ENCODE assay signal across 16 cellular contexts in the genomic region with DNA sequence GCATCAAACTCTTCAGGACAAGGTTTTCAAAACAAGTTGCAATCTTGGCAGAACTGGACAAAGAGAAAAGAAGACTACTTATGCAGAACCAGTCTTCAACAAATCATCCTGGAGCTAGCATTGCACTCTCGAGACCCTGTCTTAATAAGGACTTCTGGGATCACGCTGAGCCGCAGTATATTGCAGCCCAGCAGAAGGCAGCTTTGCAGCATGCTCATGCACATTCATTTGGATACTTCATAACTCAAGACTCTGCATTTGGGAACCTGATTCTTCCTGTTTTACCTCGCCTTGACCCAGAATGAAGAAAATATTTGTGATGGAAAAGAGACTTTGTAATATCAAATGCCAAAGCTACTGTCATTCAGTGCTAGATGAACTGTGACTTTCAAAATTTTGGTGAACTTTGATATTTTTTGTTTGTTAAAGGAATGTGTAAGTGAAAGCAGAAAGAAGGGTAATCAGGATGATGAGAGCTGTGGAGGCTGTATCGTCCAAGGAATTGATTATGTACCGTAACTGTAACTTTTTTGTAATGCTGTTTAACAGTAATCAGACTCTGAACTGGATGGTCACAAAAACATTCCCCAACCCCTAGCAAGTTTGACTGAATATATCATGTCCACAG. TPM values are rescaled to one million over a fixed set of nuclear protein-coding genes. Genes with fewer than 3 reads are reported as not detected.
DNase-seq lines count a peak whose midpoint lies in the region; ATAC-seq and TF ChIP-seq lines count a peak whose summit lies in the region.
"Had no signal": no experiment of that assay in that cellular context is flagged by ENCODE, and none has a peak within 500 bp of the region (broad histone marks: within the 10 kb centered on the region; RNA-seq: fewer than 3 reads in every experiment).

No MANE protein-coding gene starts in this region.

- BruUV-seq in HCT116 (replicated peaks; lab: Mats Ljungman, UMichigan): no TSS peak

- CTCF ChIA-PET in HCT116 (lab: Charles Lee): no interaction called here

- H3K9ac ChIP-seq in HCT116 (ENCODE audit: low read length): no peak overlapping the region

- RAD21 ChIA-PET in HCT116 (lab: Charles Lee; ENCODE audit: low non-redundant PET in 1 of 2, low total read pairs in 2 of 2, uncharacterized antibody in 2 of 2, unreplicated experiment in 2 of 2): no interaction called here

- no peaks in the 10 kb centered on the region; a peak in 2 of 4 replicates for H3K36me3 ChIP-seq in HCT116 (ENCODE audit: control insufficient read depth in 1 of 2, insufficient read depth in 2 of 2, low read length in 2 of 2)

- TF ChIP-seq CTCF in AG09309 (IDR thresholded peaks at IDR 0.05; ENCODE audit: control insufficient read depth, insufficient read depth, low read depth, low read length, missing control alignments) (peak; percentile 31), HCT116 (IDR thresholded peaks at IDR 0.05 in 2 of 3, conservative IDR thresholded peaks at IDR 0.05 in 1 of 3; ENCODE audit: borderline replicate concordance in 1 of 3, insufficient read depth in 1 of 3, low read depth in 2 of 3, low read length in 2 of 3) (no peak), astrocyte of the spinal cord (IDR thresholded peaks at IDR 0.05; ENCODE audit: low read depth, low read length) (peak; percentile 26), foreskin keratinocyte (conservative IDR thresholded peaks at IDR 0.05) (peak; percentile 25)

- no peak overlapping the region for H3K27ac ChIP-seq in HCT116 (ENCODE audit: low read depth, low read length)
- H3K27ac ChIP-seq in foreskin keratinocyte: no peak overlapping the region

- ATAC-seq in HCT116: no peak
- no peak for ATAC-seq in foreskin keratinocyte
- no peak for ATAC-seq in stimulated activated naive CD8-positive, alpha-beta T cell treated with anti-CD3 and anti-CD28 coated beads, Interleukin-15, Interleukin-2, amounts not matched to agents 100 U/mL and 50 U/mL, for 24 hours
- ATAC-seq in HG03175 (IDR thresholded peaks at IDR 0.05; ENCODE audit: unreplicated experiment): no peak
- ATAC-seq: natural killer cell treated with Interleukin-12 subunit alpha and Interleukin-12 subunit beta and Interleukin-15 and Interleukin-18, amount 100 ng/mL, for 72 hours; right cardiac atrium had no signal

- intact Hi-C loops in HCT116 (cut with micrococcal nuclease): no loop called here

- no peaks in the 10 kb centered on the region for H3K79me2 ChIP-seq in HCT116 (ENCODE audit: insufficient read depth, low read length)

- no peaks in the 10 kb centered on the region for H4K20me1 ChIP-seq in HCT116 (ENCODE audit: insufficient read depth)

- DNase-seq in AG09309 (ENCODE audit: low read depth): no peak
- DNase-seq in HCT116 (ENCODE audit: low read depth, low spot score): no peak
- DNase-seq in astrocyte of the spinal cord (ENCODE audit: low read depth, low spot score): peak; percentile 17
- DNase-seq in foreskin keratinocyte: no peak
- DNase-seq in NK-92 treated with Interleukin-12 subunit alpha and Interleukin-12 subunit beta, amount 100 ng/mL, for 24 hours (lab: John Stamatoyannopoulos, UW): no peak
- no peak for DNase-seq in stimulated activated naive CD8-positive, alpha-beta T cell treated with anti-CD3 and anti-CD28 coated beads, Interleukin-15, Interleukin-2, amounts not matched to agents 100 U/mL and 50 U/mL, for 24 hours
- no peak for DNase-seq in NCI-H524 (lab: John Stamatoyannopoulos, UW)
- DNase-seq: activated naive CD4-positive, alpha-beta T cell treated with anti-CD3 and anti-CD28 coated beads, Interleukin-2, amount 50 U/mL, for 16 hours; AML-193; DMS79 treated with DMSO at 0.1 percent for 48 hours; NCI-H1436; NCI-H774; right cardiac atrium; SIG-M5 had no signal

- TF ChIP-seq POLR2A in HCT116 (IDR thresholded peaks at IDR 0.05; ENCODE audit: borderline replicate concordance, extremely low read depth, insufficient read depth, insufficient read length): no peak

- 0 out of 2 replicates have a peak, but pooled peaks have one; percentile 4 for TF ChIP-seq RAD21 in HCT116 (IDR thresholded peaks at IDR 0.05; ENCODE audit: low read depth)

- POLR2A ChIA-PET in HCT116 (lab: Charles Lee): no interaction called here

- H2AFZ ChIP-seq in HCT116 (ENCODE audit: low read depth, low read length, poor library complexity, severe bottlenecking): no peak overlapping the region

- no peaks in the 10 kb centered on the region for H3K27me3 ChIP-seq in HCT116 (ENCODE audit: insufficient read depth, low read length)
- H3K27me3 ChIP-seq in foreskin keratinocyte: no peaks in the 10 kb centered on the region

- no peaks in the 10 kb centered on the region for H3K9me2 ChIP-seq in HCT116 (ENCODE audit: insufficient read depth)

- in situ Hi-C loops in astrocyte of the spinal cord (cut with HindIII; ENCODE audit: low sequenced_read_pairs): no loop called here

- H3K4me3 ChIP-seq in AG09309 (ENCODE audit: control insufficient read depth, low read depth, low read length): no peak overlapping the region
- H3K4me3 ChIP-seq in HCT116 (replicated peaks in 1 of 2; ENCODE audit: low read depth in 1 of 2, low read length in 2 of 2): no peak overlapping the region
- H3K4me3 ChIP-seq in astrocyte of the spinal cord (ENCODE audit: low read depth, low read length): no peak overlapping the region

- H3K4me2 ChIP-seq in HCT116 (ENCODE audit: low read length): no peak overlapping the region

- H3K9me3 ChIP-seq in HCT116 (ENCODE audit: control insufficient read depth in 1 of 2, insufficient read depth in 1 of 2, low read depth in 1 of 2, low read length in 2 of 2): no peaks in the 10 kb centered on the region

- H3K4me1 ChIP-seq in HCT116 (ENCODE audit: control insufficient read depth in 1 of 2, insufficient read depth in 2 of 2, low read length in 2 of 2): no peaks in the 10 kb centered on the region
- no peaks in the 10 kb centered on the region for H3K4me1 ChIP-seq in foreskin keratinocyte

TF ChIP-seq in HCT116, 20 proteins besides CTCF, POLR2A, EP300 and RAD21:
- no peak for TF ChIP-seq EZH2phosphoT487 (IDR thresholded peaks at IDR 0.05; ENCODE audit: borderline replicate concordance)
- no peak for TF ChIP-seq ZFX (IDR thresholded peaks at IDR 0.05)
- no peak for TF ChIP-seq SIN3A (IDR thresholded peaks at IDR 0.05; ENCODE audit: low read depth)
- no peak for TF ChIP-seq MAX (IDR thresholded peaks at IDR 0.05)
- no peak for TF ChIP-seq CEBPB (IDR thresholded peaks at IDR 0.05; ENCODE audit: low read depth)
- TF ChIP-seq FOSL1 (IDR thresholded peaks at IDR 0.05; ENCODE audit: low read depth): no peak
- no peak for TF ChIP-seq POLR2AphosphoS5 (IDR thresholded peaks at IDR 0.05; ENCODE audit: low read depth, low read length)
- TF ChIP-seq ZBTB33 (IDR thresholded peaks at IDR 0.05; ENCODE audit: extremely low read depth, insufficient replicate concordance, low read length): no peak
- TF ChIP-seq, protein P1, sequence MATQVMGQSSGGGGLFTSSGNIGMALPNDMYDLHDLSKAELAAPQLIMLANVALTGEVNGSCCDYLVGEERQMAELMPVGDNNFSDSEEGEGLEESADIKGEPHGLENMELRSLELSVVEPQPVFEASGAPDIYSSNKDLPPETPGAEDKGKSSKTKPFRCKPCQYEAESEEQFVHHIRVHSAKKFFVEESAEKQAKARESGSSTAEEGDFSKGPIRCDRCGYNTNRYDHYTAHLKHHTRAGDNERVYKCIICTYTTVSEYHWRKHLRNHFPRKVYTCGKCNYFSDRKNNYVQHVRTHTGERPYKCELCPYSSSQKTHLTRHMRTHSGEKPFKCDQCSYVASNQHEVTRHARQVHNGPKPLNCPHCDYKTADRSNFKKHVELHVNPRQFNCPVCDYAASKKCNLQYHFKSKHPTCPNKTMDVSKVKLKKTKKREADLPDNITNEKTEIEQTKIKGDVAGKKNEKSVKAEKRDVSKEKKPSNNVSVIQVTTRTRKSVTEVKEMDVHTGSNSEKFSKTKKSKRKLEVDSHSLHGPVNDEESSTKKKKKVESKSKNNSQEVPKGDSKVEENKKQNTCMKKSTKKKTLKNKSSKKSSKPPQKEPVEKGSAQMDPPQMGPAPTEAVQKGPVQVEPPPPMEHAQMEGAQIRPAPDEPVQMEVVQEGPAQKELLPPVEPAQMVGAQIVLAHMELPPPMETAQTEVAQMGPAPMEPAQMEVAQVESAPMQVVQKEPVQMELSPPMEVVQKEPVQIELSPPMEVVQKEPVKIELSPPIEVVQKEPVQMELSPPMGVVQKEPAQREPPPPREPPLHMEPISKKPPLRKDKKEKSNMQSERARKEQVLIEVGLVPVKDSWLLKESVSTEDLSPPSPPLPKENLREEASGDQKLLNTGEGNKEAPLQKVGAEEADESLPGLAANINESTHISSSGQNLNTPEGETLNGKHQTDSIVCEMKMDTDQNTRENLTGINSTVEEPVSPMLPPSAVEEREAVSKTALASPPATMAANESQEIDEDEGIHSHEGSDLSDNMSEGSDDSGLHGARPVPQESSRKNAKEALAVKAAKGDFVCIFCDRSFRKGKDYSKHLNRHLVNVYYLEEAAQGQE (IDR thresholded peaks at IDR 0.05; ENCODE audit: low read depth): no peak
- no peak for TF ChIP-seq JUND (IDR thresholded peaks at IDR 0.05)
- TF ChIP-seq EZH2 (IDR thresholded peaks at IDR 0.05): no peak
- no peak for TF ChIP-seq EGR1 (IDR thresholded peaks at IDR 0.05; ENCODE audit: low read depth)

RNA-seq across cellular contexts. Expression of gene HSPA4L, which starts 27.2 kb away (rescaled TPM):
- total RNA-seq in HCT116 (2021; ENCODE audit: unreplicated experiment): 18.6 TPM
- 4.8 and 6.5 TPM in 2 replicates for polyA plus RNA-seq in HCT116 (2012)
- total RNA-seq in foreskin keratinocyte: 9.8 and 13.3 TPM in 2 replicates
- polyA plus RNA-seq in foreskin keratinocyte: 1.6 and 2.8 TPM in 2 replicates

Comparison
In these comparisons a context has a peak if more than half of its experiments do, and no peak if none do; other contexts are left out.
1. CTCF ChIP-seq: peak in AG09309 (single experiment), astrocyte of the spinal cord (single experiment) and foreskin keratinocyte (single experiment); none in HCT116 (0 of 3).